38 cellular contexts compared by ENCODE assay signal in the genomic region with DNA sequence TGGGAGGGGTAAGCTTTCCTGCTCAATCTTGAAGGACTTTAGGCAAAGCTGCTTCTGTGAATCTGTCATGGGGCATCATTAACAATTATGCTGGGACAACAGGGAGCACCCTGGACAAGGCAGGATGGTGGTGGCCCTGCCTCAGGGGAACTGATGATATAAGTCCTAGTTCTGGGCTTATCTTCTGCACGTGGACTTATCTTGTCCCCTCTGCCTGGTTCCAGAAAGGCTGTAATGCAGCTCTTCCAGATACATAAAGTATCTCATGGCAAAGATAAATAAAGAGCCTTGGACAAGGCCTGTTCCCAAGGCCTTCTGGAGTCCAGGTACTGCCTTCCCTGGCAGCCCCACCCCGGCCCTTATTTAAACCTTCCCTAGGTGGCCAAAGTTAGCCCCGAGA. TPM values are rescaled to one million over a fixed set of nuclear protein-coding genes. Genes with fewer than 3 reads are reported as not detected.
"Had no signal": no experiment of that assay in that cellular context is flagged by ENCODE, and none has a peak within 500 bp of the region (broad histone marks: within the 10 kb centered on the region; RNA-seq: fewer than 3 reads in every experiment).

No MANE protein-coding gene starts in this region.

- H3K36me3 ChIP-seq: MG63 had no signal

- H3K9me3 ChIP-seq: MG63 had no signal

- DNase-seq: Karpas-422, Kasumi-1, MG63, MM.1S, MV-4-11, NCI-H1048, NCI-H1092, NCI-H1092 treated with DMSO at 0.1 percent for 48 hours, NCI-H1105, NCI-H1105 treated with DMSO at 0.1 percent for 48 hours, NCI-H1417, NCI-H1417 treated with DMSO at 0.1 percent for 48 hours, NCI-H1436, NCI-H1436 treated with DMSO at 0.1 percent for 48 hours, NCI-H146, NCI-H1694, NCI-H1694 treated with DMSO at 0.1 percent for 48 hours, NCI-H187, NCI-H187 treated with DMSO at 0.1 percent for 48 hours, NCI-H1930, NCI-H2029, NCI-H2029 treated with DMSO at 0.1 percent for 48 hours, NCI-H2081, NCI-H2081 treated with DMSO at 0.1 percent for 48 hours, NCI-H2107, NCI-H2171, NCI-H2171 treated with DMSO at 0.1 percent for 48 hours, NCI-H2227 treated with DMSO at 0.1 percent for 48 hours, NCI-H226, NCI-H345, NCI-H446, NCI-H446 treated with DMSO at 0.1 percent for 48 hours, NCI-H510A, NCI-H510A treated with DMSO at 0.1 percent for 48 hours, NCI-H524 had no signal

- H3K27me3 ChIP-seq: MG63 had no signal

- H3K4me3 ChIP-seq: MG63 had no signal

RNA-seq across cellular contexts. Expression of a gene that starts 6.0 kb away (rescaled TPM):
- total RNA-seq: LHCN-M2, M059J had no signal

RNA-seq across cellular contexts. Expression of a gene that starts 18.3 kb away (rescaled TPM):
- total RNA-seq: LHCN-M2, M059J, MCF 10A had no signal
